In the genomic region with DNA sequence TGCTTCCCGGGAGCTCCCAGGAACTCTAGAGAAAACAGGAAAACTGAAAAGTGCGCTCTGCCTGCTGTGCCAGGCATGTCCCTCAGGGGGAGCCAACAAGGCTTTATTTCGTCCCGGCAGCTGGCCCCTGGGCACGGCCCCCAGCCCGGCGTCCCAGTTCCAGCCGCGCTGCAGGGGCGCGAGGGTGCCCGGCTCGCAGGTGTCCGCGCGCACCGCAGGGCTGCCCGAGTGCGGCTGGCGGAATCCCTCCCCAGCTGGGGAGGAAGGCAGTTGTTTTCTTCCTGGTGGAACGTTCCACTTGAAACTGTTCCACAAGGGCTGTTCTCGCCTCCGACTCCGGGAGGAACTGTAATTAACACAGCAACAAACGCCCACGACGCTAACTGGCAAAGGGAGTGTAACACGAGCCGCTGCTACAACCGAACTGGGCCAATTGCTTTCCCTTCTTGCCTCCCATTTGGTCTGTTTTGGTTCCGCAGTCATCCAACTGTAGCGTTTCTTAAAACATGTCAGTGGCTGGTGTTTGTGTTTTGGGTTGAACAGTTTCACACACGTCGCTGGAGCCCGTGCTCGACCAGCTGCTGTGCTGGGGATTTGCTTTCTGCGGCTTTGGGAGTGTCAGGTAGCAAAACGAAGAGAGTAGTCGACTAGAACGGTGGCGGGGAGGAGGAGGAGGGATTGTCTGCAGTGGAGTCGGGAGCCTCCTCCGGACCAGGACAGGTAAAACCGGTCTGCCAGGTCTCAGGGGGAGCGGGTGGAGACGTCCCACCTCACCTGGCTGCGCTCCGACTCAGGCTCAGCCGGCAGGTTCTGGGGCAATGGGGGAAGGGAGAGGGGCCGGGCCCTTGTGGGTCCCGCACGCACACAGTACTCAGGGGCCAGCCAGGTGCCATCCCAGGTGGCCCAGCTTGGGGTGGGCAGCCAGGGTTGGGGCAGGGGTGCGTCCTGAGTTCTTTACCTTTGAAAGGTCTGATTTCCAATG, we compare ENCODE assay signal across 8 cellular contexts.
A peak's percentile ranks its signal among the peaks of the same experiment; 100 is the strongest.
DNase-seq lines count a peak whose midpoint lies in the region; ATAC-seq and TF ChIP-seq lines count a peak whose summit lies in the region.

No MANE protein-coding gene starts in this region.

- H3K27ac ChIP-seq in esophagus muscularis mucosa (replicated peaks in 1 of 4) = peak overlapping the region in 3 of 4 donors; percentile 34 to 68 (median 54)
- H3K27ac ChIP-seq in tibial nerve = peak overlapping the region in 3 of 4 donors; percentile 13 to 70 (median 55)

- in situ Hi-C loops in Caki2 (cut with HindIII; ENCODE audit: low pct_unique_long_range_greater_than_20kb, low sequenced_read_pairs) = no loop called here

- intact Hi-C loops in esophagus muscularis mucosa (cut with DNase I) = loop anchor here (5.0 to 10.0 kb wide), 2 partner anchors 200 to 257 kb away; no protein-coding TSS in a partner anchor

- ATAC-seq in GM19324 (IDR thresholded peaks at IDR 0.05; ENCODE audit: low FRiP score, unreplicated experiment) (peak; percentile 65), HG03342 (IDR thresholded peaks at IDR 0.05; ENCODE audit: unreplicated experiment) (peak; percentile 67)
- peak; percentile 72 for ATAC-seq in activated CD8-positive, alpha-beta T cell treated with anti-CD3 and anti-CD28 coated beads, Interleukin-2, amount 10 ng/mL, durations not matched to agents 7 days and 5 days

- TF ChIP-seq CTCF in esophagus muscularis mucosa (IDR thresholded peaks at IDR 0.05) (peak; percentile 41 to 73 (median 51)), tibial nerve (IDR thresholded peaks at IDR 0.05) (peak; percentile 48 to 70 (median 62))

- peak overlapping the region; percentile 59 to 79 (median 63) for H3K4me3 ChIP-seq in esophagus muscularis mucosa
- H3K4me3 ChIP-seq in tibial nerve = peak overlapping the region; percentile 41 to 67 (median 58)

- no peaks in the 10 kb centered on the region for H3K27me3 ChIP-seq in esophagus muscularis mucosa
- no peaks in the 10 kb centered on the region for H3K27me3 ChIP-seq in tibial nerve

- H3K9me3 ChIP-seq in esophagus muscularis mucosa (no peaks in the 10 kb centered on the region), tibial nerve (no peaks in the 10 kb centered on the region)

- DNase-seq in Caki2 (ENCODE audit: low read depth) (peak; percentile 76), NCI-H2227 treated with DMSO at 0.1 percent for 48 hours (lab: John Stamatoyannopoulos, UW) (peak; percentile 51), esophagus muscularis mucosa (ENCODE audit: extremely low spot score) (no peak), mucosa of gallbladder (ENCODE audit: low spot score) (peak; percentile 90), tibial nerve (ENCODE audit: low spot score in 2 of 2) (peak; percentile 15 to 40)
- DNase-seq in activated CD8-positive, alpha-beta T cell treated with anti-CD3 and anti-CD28 coated beads, Interleukin-2, amount 10 ng/mL, durations not matched to agents 7 days and 5 days = peak; percentile 32

- H3K9me3 Mint-ChIP-seq in activated CD8-positive, alpha-beta T cell treated with anti-CD3 and anti-CD28 coated beads, Interleukin-2, amount 10 ng/mL, durations not matched to agents 7 days and 5 days (ENCODE audit: insufficient read depth) = no peaks in the 10 kb centered on the region

- no peak for TF ChIP-seq POLR2A in esophagus muscularis mucosa (IDR thresholded peaks at IDR 0.05; ENCODE audit: low read depth)
- TF ChIP-seq POLR2A in tibial nerve (IDR thresholded peaks at IDR 0.05) = no peak

- H3K27me3 Mint-ChIP-seq in activated CD8-positive, alpha-beta T cell treated with anti-CD3 and anti-CD28 coated beads, Interleukin-2, amount 10 ng/mL, durations not matched to agents 7 days and 5 days (ENCODE audit: low read depth) = peaks cover 50% of the 10 kb centered on the region

- no peaks in the 10 kb centered on the region for H3K36me3 ChIP-seq in esophagus muscularis mucosa
- H3K36me3 ChIP-seq in tibial nerve = no peaks in the 10 kb centered on the region

- POLR2A ChIA-PET in activated CD8-positive, alpha-beta T cell treated with anti-CD3 and anti-CD28 coated beads, Interleukin-2, amount 10 ng/mL, durations not matched to agents 7 days and 5 days (lab: Charles Lee) = no interaction called here

- H3K4me1 Mint-ChIP-seq in activated CD8-positive, alpha-beta T cell treated with anti-CD3 and anti-CD28 coated beads, Interleukin-2, amount 10 ng/mL, durations not matched to agents 7 days and 5 days (ENCODE audit: low read depth) = peaks cover 9% of the 10 kb centered on the region

- TF ChIP-seq EP300 in esophagus muscularis mucosa (IDR thresholded peaks at IDR 0.05) (no peak), tibial nerve (IDR thresholded peaks at IDR 0.05) (no peak)

- H3K4me3 Mint-ChIP-seq in activated CD8-positive, alpha-beta T cell treated with anti-CD3 and anti-CD28 coated beads, Interleukin-2, amount 10 ng/mL, durations not matched to agents 7 days and 5 days = peak overlapping the region; percentile 74

- H3K4me1 ChIP-seq in esophagus muscularis mucosa (peaks cover 4 to 36% (median 32%) of the 10 kb centered on the region in 4 donors), tibial nerve (peaks cover 0 to 17% (median 6%) of the 10 kb centered on the region in 4 donors)

- 5% methylated on average over 34 of the region's 53 CpGs for WGBS in esophagus muscularis mucosa
- WGBS in tibial nerve, 2 donors = 1% methylated on average over 28 to 32 of the region's 53 CpGs

- CTCF ChIA-PET in activated CD8-positive, alpha-beta T cell treated with anti-CD3 and anti-CD28 coated beads, Interleukin-2, amount 10 ng/mL, durations not matched to agents 7 days and 5 days (lab: Charles Lee) = interaction anchor here (0.9 to 1.2 kb wide), 5 partner anchors 27 to 261 kb away, joined by 3 to 4 read pairs (median 4); no protein-coding TSS in a partner anchor

- H3K27ac Mint-ChIP-seq in activated CD8-positive, alpha-beta T cell treated with anti-CD3 and anti-CD28 coated beads, Interleukin-2, amount 10 ng/mL, durations not matched to agents 7 days and 5 days = no peak overlapping the region

- no peaks in the 10 kb centered on the region for H3K36me3 Mint-ChIP-seq in activated CD8-positive, alpha-beta T cell treated with anti-CD3 and anti-CD28 coated beads, Interleukin-2, amount 10 ng/mL, durations not matched to agents 7 days and 5 days (ENCODE audit: low read depth)
